ENCODE assay signal across 8 cellular contexts in the genomic region with DNA sequence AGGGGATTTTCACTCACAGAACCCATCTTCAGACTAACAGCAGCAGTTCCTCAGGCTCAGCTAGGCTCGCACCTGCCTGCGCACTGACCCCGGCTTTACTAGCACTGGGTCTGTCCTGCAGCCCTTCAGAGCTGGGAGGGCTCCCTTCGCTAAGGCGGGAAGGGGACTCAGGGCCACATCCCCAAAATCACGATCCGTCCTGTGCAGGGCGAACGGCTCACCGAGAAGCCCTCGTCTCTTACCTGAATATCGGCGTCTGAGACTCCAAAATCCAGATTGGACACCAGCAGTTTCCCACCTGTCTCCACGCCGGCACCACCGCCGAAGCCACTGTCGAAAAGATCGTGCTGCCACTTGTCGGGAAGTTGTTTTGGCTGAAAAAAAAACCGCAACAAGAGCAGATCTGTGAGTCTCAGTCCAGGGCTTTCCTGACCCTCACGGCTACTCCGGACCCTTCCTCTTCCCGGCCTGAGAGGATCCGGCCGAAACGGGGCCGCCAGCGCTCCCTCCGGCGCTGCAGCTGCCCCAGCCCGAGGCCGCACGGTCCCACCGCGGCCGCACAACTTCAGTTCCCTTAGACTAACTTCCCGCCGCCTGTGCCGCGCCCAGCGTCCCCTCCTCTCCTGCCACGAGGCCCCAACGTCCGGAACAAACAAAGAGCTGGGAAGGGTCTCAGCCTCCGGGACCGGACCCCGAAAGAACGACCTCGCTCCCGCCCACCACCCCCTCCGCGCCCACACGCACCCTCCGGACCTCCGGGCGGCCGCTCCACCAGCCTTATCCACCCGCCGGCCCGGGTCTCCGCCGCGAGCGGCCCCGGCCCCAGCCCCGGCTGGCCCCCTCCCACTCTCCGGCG. TPM values are rescaled to one million over a fixed set of nuclear protein-coding genes. Genes with fewer than 3 reads are reported as not detected.
A peak's percentile ranks its signal among the peaks of the same experiment; 100 is the strongest.
DNase-seq lines count a peak whose midpoint lies in the region; ATAC-seq and TF ChIP-seq lines count a peak whose summit lies in the region.

No MANE protein-coding gene starts in this region.

- TF ChIP-seq CTCF in BE2C (IDR thresholded peaks at IDR 0.05; ENCODE audit: low read depth, low read length) (no peak), RWPE1 (conservative IDR thresholded peaks at IDR 0.05; ENCODE audit: low read depth) (no peak), neutrophil (IDR thresholded peaks at IDR 0.05) (no peak)

- DNase-seq in BE2C: peak; percentile 16
- no peak for DNase-seq in RWPE1 (ENCODE audit: low spot score)
- no peak for DNase-seq in NCI-H1436 treated with DMSO at 0.1 percent for 48 hours (lab: John Stamatoyannopoulos, UW)
- DNase-seq in stimulated activated naive CD4-positive, alpha-beta T cell treated with Interleukin-2 at 50 U/mL for 16 hours (lab: John Stamatoyannopoulos, UW): no peak
- no peak for DNase-seq in NCI-H510A treated with DMSO at 0.1 percent for 48 hours (lab: John Stamatoyannopoulos, UW)

- POLR2A ChIA-PET in RWPE1 (lab: Yijun Ruan, JAX; ENCODE audit: low non-redundant PET): no interaction called here

- H3K9ac ChIP-seq in endocrine pancreas (ENCODE audit: control insufficient read depth, insufficient read depth, low read length): peak overlapping the region; percentile 69

- peak; percentile 7 for ATAC-seq in GM21447 (IDR thresholded peaks at IDR 0.05; ENCODE audit: unreplicated experiment)

- H3K4me1 ChIP-seq in BE2C (peaks cover 21% of the 10 kb centered on the region), endocrine pancreas (ENCODE audit: control insufficient read depth, insufficient read depth, low read length) (no peaks in the 10 kb centered on the region), neutrophil (ENCODE audit: control insufficient read depth in 1 of 2, insufficient read depth in 1 of 2, low read depth in 1 of 2, low read length in 1 of 2) (peaks cover 19% of the 10 kb centered on the region in 2 experiments)

- H3K9me3 ChIP-seq in BE2C (no peaks in the 10 kb centered on the region), endocrine pancreas (ENCODE audit: control insufficient read depth, low read length) (no peaks in the 10 kb centered on the region), neutrophil (no peaks in the 10 kb centered on the region)

- H3K36me3 ChIP-seq in BE2C (peaks cover 58% of the 10 kb centered on the region), endocrine pancreas (ENCODE audit: control insufficient read depth, insufficient read depth, low read length) (peaks cover 16% of the 10 kb centered on the region), neutrophil (peaks cover 52% of the 10 kb centered on the region)

- H3K27ac ChIP-seq in RWPE1: peak overlapping the region; percentile 98
- peak overlapping the region; percentile 94 for H3K27ac ChIP-seq in neutrophil

- no peaks in the 10 kb centered on the region for H3K27me3 ChIP-seq in BE2C
- no peaks in the 10 kb centered on the region for H3K27me3 ChIP-seq in endocrine pancreas (ENCODE audit: control insufficient read depth, insufficient read depth, low read length)
- H3K27me3 ChIP-seq in neutrophil: no peaks in the 10 kb centered on the region

- H3K4me3 ChIP-seq in BE2C (ENCODE audit: low read depth, low read length) (peak overlapping the region; percentile 98), endocrine pancreas (ENCODE audit: control insufficient read depth, insufficient read depth, low read length) (peak overlapping the region; percentile 19), neutrophil (ENCODE audit: low read depth in 1 of 2, low read length in 1 of 2) (peak overlapping the region; percentile 66 to 79)

- CTCF ChIA-PET in RWPE1 (lab: Yijun Ruan, JAX): no interaction called here

RNA-seq across cellular contexts. Expression of a gene that starts 0.7 kb away (rescaled TPM):
- 427 TPM for polyA plus RNA-seq in BE2C (2012; ENCODE audit: insufficient read depth, insufficient read length, low read depth)

RNA-seq across cellular contexts. Expression of a gene that starts 0.8 kb away (rescaled TPM):
- 729 TPM for polyA plus RNA-seq in BE2C (2012; ENCODE audit: insufficient read depth, insufficient read length, low read depth)

RNA-seq across cellular contexts. Expression of a gene that starts 11.4 kb away (rescaled TPM):
- polyA plus RNA-seq in BE2C (2012; ENCODE audit: insufficient read depth, insufficient read length, low read depth): 3.5 TPM

RNA-seq across cellular contexts. Expression of a gene that starts 19.5 kb away (rescaled TPM):
- 2,008 TPM for polyA plus RNA-seq in BE2C (2012; ENCODE audit: insufficient read depth, insufficient read length, low read depth)

RNA-seq across cellular contexts. Expression of a gene that starts 20.5 kb away (rescaled TPM):
- polyA plus RNA-seq in BE2C (2012; ENCODE audit: insufficient read depth, insufficient read length, low read depth): 23.0 TPM

Comparison
In these comparisons a context has a peak if more than half of its experiments do, and no peak if none do; other contexts are left out.
1. H3K4me3 ChIP-seq: peak in every context shown above with its lines; median percentile 98 in BE2C; 72 in neutrophil; 19 in endocrine pancreas.